In genomic region chr9:94167055-94167346, GRCh38 we compare ENCODE assay signal across 8 cellular contexts.
DNase-seq lines count a peak whose midpoint lies in the region; ATAC-seq, FAIRE-seq and TF ChIP-seq lines count a peak whose summit lies in the region.

No MANE protein-coding gene starts in this region.

- H3K79me2 ChIP-seq in GM23248 (ENCODE audit: insufficient read depth) = peaks cover 51% of the 10 kb centered on the region

- peak overlapping the region; percentile 100 for H3K27ac ChIP-seq in A673 (ENCODE audit: low read depth, low read length, poor library complexity, severe bottlenecking)
- peak overlapping the region; percentile 98 for H3K27ac ChIP-seq in GM23248
- H3K27ac ChIP-seq in kidney (ENCODE audit: low read depth in 2 of 2, low read length in 2 of 2) = peak overlapping the region; percentile 91 to 99
- H3K27ac ChIP-seq in testis = peak overlapping the region; percentile 94 to 100

- H3K27me3 ChIP-seq in A673 (replicated peaks; ENCODE audit: insufficient read depth, low read depth, low read length, poor library complexity) (no peaks in the 10 kb centered on the region), GM23248 (replicated peaks; ENCODE audit: insufficient read depth) (no peaks in the 10 kb centered on the region), testis (no peaks in the 10 kb centered on the region)

- WGBS in GM23248 (ENCODE audit: low coverage in 1 of 2, low lambda C conversion rate in 2 of 2, missing lambda C conversion rate in 2 of 2), 2 experiments = 1% methylated on average over 6 to 18 of the region's 19 CpGs
- WGBS in testis, 2 donors = 1% methylated on average over 19 of the region's 19 CpGs

- H3K9ac ChIP-seq in GM23248 (peak overlapping the region; percentile 99), kidney (ENCODE audit: low read length in 2 of 2) (peak overlapping the region; percentile 88 to 92)

- TF ChIP-seq POLR2A in testis (IDR thresholded peaks at IDR 0.05) = no peak

- peaks cover 36% of the 10 kb centered on the region for H3K4me1 ChIP-seq in A673 (ENCODE audit: insufficient read depth, low read length, poor library complexity, severe bottlenecking)
- H3K4me1 ChIP-seq in GM23248 (ENCODE audit: insufficient read depth) = peaks cover 32% of the 10 kb centered on the region
- peaks cover 5 to 10% of the 10 kb centered on the region in 2 donors for H3K4me1 ChIP-seq in kidney (ENCODE audit: control insufficient read depth in 1 of 2, insufficient read depth in 1 of 2, low read depth in 1 of 2, low read length in 2 of 2)
- peaks cover 31% of the 10 kb centered on the region for H3K4me1 ChIP-seq in testis

- peaks cover 39% of the 10 kb centered on the region for H4K20me1 ChIP-seq in GM23248 (ENCODE audit: insufficient read depth)

- peaks cover 28% of the 10 kb centered on the region for H3F3A ChIP-seq in GM23248 (ENCODE audit: insufficient read depth)

- intact Hi-C loops in A673 (cut with micrococcal nuclease; ENCODE audit: unreplicated experiment) = no loop called here
- intact Hi-C loops in kidney (cut with DNase I) = no loop called here
- intact Hi-C loops in testis (cut with DNase I; ENCODE audit: low total_unique reads) = no loop called here

- H3K4me2 ChIP-seq in GM23248 (ENCODE audit: unreplicated experiment) = peak overlapping the region; percentile 91

- no peaks in the 10 kb centered on the region for H3K9me3 Mint-ChIP-seq in activated naive CD4-positive, alpha-beta T cell treated with anti-CD3 and anti-CD28 coated beads, Interleukin-2, amount 50 U/mL, for 72 hours

- no peak for TF ChIP-seq CTCF in A673 (conservative IDR thresholded peaks at IDR 0.05; ENCODE audit: low read depth, low read length)
- no peak for TF ChIP-seq CTCF in kidney (IDR thresholded peaks at IDR 0.05; ENCODE audit: borderline replicate concordance, extremely low read depth, insufficient read depth)
- no peak for TF ChIP-seq CTCF in testis (IDR thresholded peaks at IDR 0.05)

- peaks cover 11 to 12% of the 10 kb centered on the region in 2 donors for H3K36me3 Mint-ChIP-seq in activated naive CD4-positive, alpha-beta T cell treated with anti-CD3 and anti-CD28 coated beads, Interleukin-2, amount 50 U/mL, for 72 hours

- peak in 1 of 2 donors; percentile 1 for ATAC-seq in activated naive CD4-positive, alpha-beta T cell treated with anti-CD3 and anti-CD28 coated beads, Interleukin-2, amount 50 U/mL, for 72 hours

- H3K36me3 ChIP-seq in A673 (ENCODE audit: insufficient read depth, low read length, poor library complexity, severe bottlenecking) (peaks cover 4% of the 10 kb centered on the region), GM23248 (ENCODE audit: low read depth) (0 out of 2 replicates have a peak, but pooled peaks cover 7% of the 10 kb centered on the region), kidney (ENCODE audit: control insufficient read depth in 1 of 2, insufficient read depth in 2 of 2, low read length in 2 of 2) (no peaks in the 10 kb centered on the region), testis (ENCODE audit: low read depth, missing control alignments) (no peaks in the 10 kb centered on the region)

- BruUV-seq in A673 (replicated peaks; lab: Mats Ljungman, UMichigan) = no TSS peak

- no peak for FAIRE-seq in kidney (lab: Jason Lieb, UNC)

- H2AFZ ChIP-seq in GM23248 = no peak overlapping the region

- H3K4me3 ChIP-seq in A673 (ENCODE audit: low read depth, low read length, poor library complexity, severe bottlenecking) (peak overlapping the region; percentile 67), GM23248 (peak overlapping the region; percentile 90), kidney (ENCODE audit: low read length in 2 of 2) (peak overlapping the region; percentile 89 to 90), testis (peak overlapping the region; percentile 78 to 97)

- CTCF ChIA-PET in A673 (lab: Charles Lee) = no interaction called here

- POLR2A ChIA-PET in A673 (lab: Charles Lee; ENCODE audit: low non-redundant PET) = interaction anchor here (0.6 kb wide), 1 partner anchor 450 kb away, joined by 3 read pairs; no protein-coding TSS in a partner anchor

- H3K9me2 ChIP-seq in GM23248 (ENCODE audit: insufficient read depth) = no peaks in the 10 kb centered on the region

- no peak for DNase-seq in A673 (ENCODE audit: low spot score)
- DNase-seq in GM23248 = peak; percentile 89
- no peak for DNase-seq in activated naive CD4-positive, alpha-beta T cell treated with anti-CD3 and anti-CD28 coated beads, Interleukin-2, amount 50 U/mL, for 72 hours (ENCODE audit: low spot score in 2 of 2)
- no peak for DNase-seq in kidney
- DNase-seq in testis = no peak
- DNase-seq in globus pallidus (ENCODE audit: low spot score) = no peak
- DNase-seq in LoVo (ENCODE audit: low spot score) = no peak
- DNase-seq in NCI-H2107 (lab: John Stamatoyannopoulos, UW) = no peak

- in situ Hi-C loops in GM23248 (cut with MboI) = no loop called here

- H3K9me3 ChIP-seq in A673 (ENCODE audit: low read depth, low read length, poor library complexity, severe bottlenecking) (no peaks in the 10 kb centered on the region), GM23248 (ENCODE audit: low read depth) (no peaks in the 10 kb centered on the region), kidney (ENCODE audit: control insufficient read depth in 1 of 2, low read length in 2 of 2) (no peaks in the 10 kb centered on the region), testis (no peaks in the 10 kb centered on the region)

- peak overlapping the region; percentile 56 to 92 for H3K27ac Mint-ChIP-seq in activated naive CD4-positive, alpha-beta T cell treated with anti-CD3 and anti-CD28 coated beads, Interleukin-2, amount 50 U/mL, for 72 hours
